In the genomic region with DNA sequence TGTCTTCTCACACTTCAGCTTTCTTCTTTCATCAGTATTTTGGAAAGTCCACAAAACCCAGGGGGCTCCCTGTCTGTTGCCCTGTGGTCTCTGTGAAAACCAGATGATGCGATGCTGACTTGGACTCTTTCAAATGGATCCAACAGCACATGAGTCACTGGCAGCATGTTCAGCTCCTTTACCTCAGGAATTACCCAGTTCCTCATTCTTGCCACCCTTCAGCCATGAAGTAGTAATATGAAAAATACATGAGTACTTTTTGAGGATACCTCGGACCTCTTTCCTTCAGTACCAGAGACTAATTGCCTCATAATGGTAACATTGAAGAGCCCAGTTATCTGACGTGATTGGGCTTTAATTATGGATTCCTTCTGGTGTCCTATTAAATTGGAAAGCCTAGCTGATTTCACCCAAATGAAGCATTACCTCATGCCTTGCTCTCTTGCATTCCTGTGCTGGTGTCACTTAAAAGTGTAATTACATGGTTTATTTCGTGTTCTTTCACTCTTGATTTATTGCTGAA, we compare ENCODE assay signal across 8 cellular contexts.
DNase-seq lines count a peak whose midpoint lies in the region; ATAC-seq and TF ChIP-seq lines count a peak whose summit lies in the region.

No MANE protein-coding gene starts in this region.

- 46 to 64% methylated on average over 4 of the region's 4 CpGs for WGBS in lower leg skin, 2 donors

- peaks cover 68% of the 10 kb centered on the region for H3K36me3 Mint-ChIP-seq in activated T-cell treated with anti-CD3 and anti-CD28 coated beads, Interleukin-2, amount 50 U/mL, for 4 hours (ENCODE audit: insufficient read depth)

- H3K4me3 ChIP-seq in lower leg skin (ENCODE audit: low read depth, poor library complexity, severe bottlenecking), result no peak overlapping the region

- peaks cover 81% of the 10 kb centered on the region for H3K4me1 Mint-ChIP-seq in activated T-cell treated with anti-CD3 and anti-CD28 coated beads, Interleukin-2, amount 50 U/mL, for 4 hours (ENCODE audit: low read depth)

- DNase-seq in AG08395 (ENCODE audit: low spot score) (peak; percentile 64), NCI-H1417 (lab: John Stamatoyannopoulos, UW) (no peak), NCI-H146 (lab: John Stamatoyannopoulos, UW) (no peak), lower leg skin (ENCODE audit: low spot score in 2 of 2) (no peak)
- peak; percentile 25 for DNase-seq in activated T-cell treated with anti-CD3 and anti-CD28 coated beads, Interleukin-2, amount 50 U/mL, for 4 hours
- DNase-seq in stimulated activated CD4-positive, alpha-beta T cell treated with anti-CD3 and anti-CD28 coated beads, Interleukin-1b, Interleukin-23, amount 100 ng/mL, for 48 hours, result peak; percentile 47

- no peaks in the 10 kb centered on the region for H3K27me3 Mint-ChIP-seq in activated T-cell treated with anti-CD3 and anti-CD28 coated beads, Interleukin-2, amount 50 U/mL, for 4 hours (ENCODE audit: low read depth)

- H3K9me3 Mint-ChIP-seq in activated T-cell treated with anti-CD3 and anti-CD28 coated beads, Interleukin-2, amount 50 U/mL, for 4 hours, result no peaks in the 10 kb centered on the region

- TF ChIP-seq CTCF in lower leg skin (IDR thresholded peaks at IDR 0.05), result no peak

- TF ChIP-seq POLR2A in lower leg skin (IDR thresholded peaks at IDR 0.05), result no peak

- intact Hi-C loops in lower leg skin (cut with DNase I; ENCODE audit: low total_unique reads), result no loop called here

- no peak overlapping the region for H3K4me3 Mint-ChIP-seq in activated T-cell treated with anti-CD3 and anti-CD28 coated beads, Interleukin-2, amount 50 U/mL, for 4 hours

- ATAC-seq in GM19035 (IDR thresholded peaks at IDR 0.05; ENCODE audit: unreplicated experiment) (peak; percentile 78), HG03108 (IDR thresholded peaks at IDR 0.05; ENCODE audit: unreplicated experiment) (peak; percentile 83)
- peak; percentile 71 to 77 for ATAC-seq in activated T-cell treated with anti-CD3 and anti-CD28 coated beads, Interleukin-2, amount 50 U/mL, for 4 hours

Comparison
In these comparisons a context has a peak if more than half of its experiments do, and no peak if none do; other contexts are left out.
1. DNase-seq: peak in AG08395 (single experiment), activated T-cell treated with anti-CD3 and anti-CD28 coated beads, Interleukin-2, amount 50 U/mL, for 4 hours (single experiment) and stimulated activated CD4-positive, alpha-beta T cell treated with anti-CD3 and anti-CD28 coated beads, Interleukin-1b, Interleukin-23, amount 100 ng/mL, for 48 hours (single experiment); none in NCI-H1417 (0 of 3), NCI-H146 (single experiment) and lower leg skin (0 of 2).
2. Peak in every context shown above with its lines, with median percentiles within 50 percentile points of each other: ATAC-seq.